In genomic region chr4:128168701-128169100, GRCh38 we compare ENCODE assay signal across 15 cellular contexts.
DNase-seq lines count a peak whose midpoint lies in the region; TF ChIP-seq lines count a peak whose summit lies in the region.
"Had no signal": no experiment of that assay in that cellular context is flagged by ENCODE, and none has a peak within 500 bp of the region (broad histone marks: within the 10 kb centered on the region; RNA-seq: fewer than 3 reads in every experiment).

No MANE protein-coding gene starts in this region.

- DNase-seq in LNCaP clone FGC (ENCODE audit: low read depth) = peak; percentile 4
- DNase-seq in astrocyte of the hippocampus (ENCODE audit: low read depth, low spot score) = peak; percentile 23
- DNase-seq in fibroblast of peridontal ligament (ENCODE audit: extremely low read depth) = peak; percentile 10
- no peak for DNase-seq in superior temporal gyrus (ENCODE audit: extremely low spot score)
- no peak for DNase-seq in HPDE6-E6E7 (ENCODE audit: extremely low spot score)
- DNase-seq in NCI-H2029 (lab: John Stamatoyannopoulos, UW) = no peak
- no peak for DNase-seq in left ventricle myocardium inferior
- DNase-seq: ACHN; CD4-positive, alpha-beta memory T cell; DMS79 treated with DMSO at 0.1 percent for 48 hours; GF-D8; IMR-90; KBM-7 had no signal

- H3K36me3 ChIP-seq in left ventricle myocardium inferior = no peaks in the 10 kb centered on the region
- H3K36me3 ChIP-seq: BLaER1, HAP-1 had no signal

- no peaks in the 10 kb centered on the region for H3K4me1 ChIP-seq in left ventricle myocardium inferior
- H3K4me1 ChIP-seq: BLaER1 had no signal

- no peaks in the 10 kb centered on the region for H3K27me3 ChIP-seq in left ventricle myocardium inferior (ENCODE audit: low read depth)
- H3K27me3 ChIP-seq: BLaER1 had no signal

- intact Hi-C loops in left ventricle myocardium inferior (cut with micrococcal nuclease) = no loop called here

- H3K4me3 ChIP-seq in LNCaP clone FGC (ENCODE audit: low read depth, low read length) (no peak overlapping the region), left ventricle myocardium inferior (no peak overlapping the region)
- H3K4me3 ChIP-seq: BLaER1, HAP-1 had no signal

- H3K9me3 ChIP-seq in left ventricle myocardium inferior (replicated peaks) = no peaks in the 10 kb centered on the region
- H3K9me3 ChIP-seq: BLaER1, HAP-1 had no signal

- no peak overlapping the region for H3K27ac ChIP-seq in left ventricle myocardium inferior (replicated peaks)
- H3K27ac ChIP-seq: BLaER1 had no signal

- TF ChIP-seq CTCF in LNCaP clone FGC (IDR thresholded peaks at IDR 0.05; ENCODE audit: control insufficient read depth, extremely low read depth, insufficient read depth) = no peak
- TF ChIP-seq CTCF in left ventricle myocardium inferior (IDR thresholded peaks at IDR 0.05; ENCODE audit: borderline replicate concordance) = no peak

Comparison
In these comparisons a context has a peak if more than half of its experiments do, and no peak if none do; other contexts are left out.
1. DNase-seq: peak in LNCaP clone FGC (single experiment), astrocyte of the hippocampus (single experiment) and fibroblast of peridontal ligament (single experiment); none in superior temporal gyrus (single experiment), HPDE6-E6E7 (single experiment), NCI-H2029 (single experiment) and left ventricle myocardium inferior (single experiment).